Comparison of ENCODE assay signal across 2 cellular contexts in genomic region chr7:150420987-150421674, GRCh38.
TF ChIP-seq lines count a peak whose summit lies in the region.

No MANE protein-coding gene starts in this region.

TF ChIP-seq in IMR-90, 13 proteins besides CTCF, POLR2A, EP300 and RAD21:
- TF ChIP-seq SMC3 (IDR thresholded peaks at IDR 0.05; ENCODE audit: low read depth, low read length): peak; percentile 88
- no peak for TF ChIP-seq RCOR1 (IDR thresholded peaks at IDR 0.05; ENCODE audit: insufficient replicate concordance, low read length)
- TF ChIP-seq, protein P1, sequence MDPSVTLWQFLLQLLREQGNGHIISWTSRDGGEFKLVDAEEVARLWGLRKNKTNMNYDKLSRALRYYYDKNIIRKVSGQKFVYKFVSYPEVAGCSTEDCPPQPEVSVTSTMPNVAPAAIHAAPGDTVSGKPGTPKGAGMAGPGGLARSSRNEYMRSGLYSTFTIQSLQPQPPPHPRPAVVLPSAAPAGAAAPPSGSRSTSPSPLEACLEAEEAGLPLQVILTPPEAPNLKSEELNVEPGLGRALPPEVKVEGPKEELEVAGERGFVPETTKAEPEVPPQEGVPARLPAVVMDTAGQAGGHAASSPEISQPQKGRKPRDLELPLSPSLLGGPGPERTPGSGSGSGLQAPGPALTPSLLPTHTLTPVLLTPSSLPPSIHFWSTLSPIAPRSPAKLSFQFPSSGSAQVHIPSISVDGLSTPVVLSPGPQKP (IDR thresholded peaks at IDR 0.05; ENCODE audit: borderline replicate concordance, low read depth, low read length): no peak

TF ChIP-seq in endothelial cell of umbilical vein, 7 proteins besides CTCF, POLR2A, EP300 and RAD21:
- TF ChIP-seq POLR2AphosphoS5 (IDR thresholded peaks at IDR 0.05; ENCODE audit: insufficient read depth, low read depth, low read length): no peak
- peak; percentile 24 for TF ChIP-seq GATA2 (IDR thresholded peaks at IDR 0.05; ENCODE audit: insufficient read depth, insufficient read length, low read depth, low read length)
- no peak for TF ChIP-seq EZH2 (IDR thresholded peaks at IDR 0.05; ENCODE audit: borderline replicate concordance, low read depth, low read length, severe bottlenecking)
